In genomic region chr2:26184555-26185303, GRCh38 we compare ENCODE assay signal across 8 cellular contexts. TPM values are rescaled to one million over a fixed set of nuclear protein-coding genes. Genes with fewer than 3 reads are reported as not detected.
DNase-seq lines count a peak whose midpoint lies in the region; ATAC-seq, FAIRE-seq and TF ChIP-seq lines count a peak whose summit lies in the region.

No MANE protein-coding gene starts in this region.

- peaks cover 24% of the 10 kb centered on the region for H3K4me1 Mint-ChIP-seq in activated naive CD4-positive, alpha-beta T cell treated with anti-CD3 and anti-CD28 coated beads, Interleukin-2, amount 50 U/mL, for 24 hours

- H3K4me3 Mint-ChIP-seq in activated naive CD4-positive, alpha-beta T cell treated with anti-CD3 and anti-CD28 coated beads, Interleukin-2, amount 50 U/mL, for 24 hours: peak overlapping the region; percentile 76

- H3K27ac ChIP-seq in sigmoid colon: peak overlapping the region; percentile 66 to 75 (median 72)

- H3K27me3 Mint-ChIP-seq in activated naive CD4-positive, alpha-beta T cell treated with anti-CD3 and anti-CD28 coated beads, Interleukin-2, amount 50 U/mL, for 24 hours: peaks cover 15% of the 10 kb centered on the region

- intact Hi-C loops in left ventricle myocardium superior (cut with micrococcal nuclease) (no loop called here), sigmoid colon (cut with DNase I) (no loop called here)

- 2% methylated on average over 114 of the region's 114 CpGs for WGBS in sigmoid colon, 2 donors

- peak in 1 of 4 experiments; percentile 61 for TF ChIP-seq CTCF in sigmoid colon (IDR thresholded peaks at IDR 0.05)

- no peaks in the 10 kb centered on the region for H3K9me3 Mint-ChIP-seq in activated naive CD4-positive, alpha-beta T cell treated with anti-CD3 and anti-CD28 coated beads, Interleukin-2, amount 50 U/mL, for 24 hours

- TF ChIP-seq POLR2A in sigmoid colon (IDR thresholded peaks at IDR 0.05): no peak

- H3K36me3 Mint-ChIP-seq in activated naive CD4-positive, alpha-beta T cell treated with anti-CD3 and anti-CD28 coated beads, Interleukin-2, amount 50 U/mL, for 24 hours: no peaks in the 10 kb centered on the region

- H3K9me3 ChIP-seq in sigmoid colon: no peaks in the 10 kb centered on the region

- H3K36me3 ChIP-seq in sigmoid colon: no peaks in the 10 kb centered on the region

- no peak overlapping the region for H3K27ac Mint-ChIP-seq in activated naive CD4-positive, alpha-beta T cell treated with anti-CD3 and anti-CD28 coated beads, Interleukin-2, amount 50 U/mL, for 24 hours

- no peak for TF ChIP-seq EP300 in sigmoid colon (IDR thresholded peaks at IDR 0.05)

- DNase-seq in GM18507 (ENCODE audit: extremely low spot score, insufficient read length, low read depth) (peak; percentile 90), RCC 7860 (ENCODE audit: low spot score) (peak; percentile 29), left ventricle myocardium superior (peak; percentile 94), sigmoid colon (peak; percentile 92), OCI-M1 (lab: John Stamatoyannopoulos, UW) (no peak), medulla oblongata (ENCODE audit: extremely low spot score) (no peak)

- H3K4me3 ChIP-seq in sigmoid colon: peak overlapping the region; percentile 51 to 68 (median 59)

- ATAC-seq in HG02981 (IDR thresholded peaks at IDR 0.05; ENCODE audit: unreplicated experiment) (peak; percentile 69), left ventricle myocardium superior (peak; percentile 86)

- peak; percentile 79 for FAIRE-seq in GM18507 (lab: Jason Lieb, UNC)
- no peak for FAIRE-seq in RCC 7860 (lab: Jason Lieb, UNC)

- no peaks in the 10 kb centered on the region for H3K27me3 ChIP-seq in sigmoid colon

- H3K4me1 ChIP-seq in sigmoid colon: peaks cover 0 to 10% (median 8%) of the 10 kb centered on the region in 4 donors

RNA-seq across cellular contexts. Expression of gene GAREM2, which starts 11.8 kb away (rescaled TPM):
- total RNA-seq in left ventricle myocardium superior (3.6 TPM), sigmoid colon (1 to 10 TPM; 1.1 to 4.4 (median 2.1) TPM)
- 10 to 100 TPM in 1 of 3 donors, 1 to 10 TPM in 2; 2.1 to 11.6 (median 2.4) TPM for polyA plus RNA-seq in sigmoid colon

RNA-seq across cellular contexts. Expression of gene HADHA, which starts 59.7 kb away (rescaled TPM):
- total RNA-seq in left ventricle myocardium superior (800 TPM), sigmoid colon (100 to 1,000 TPM; 110 to 137 (median 118) TPM)
- 100 to 1,000 TPM in 2 of 3 donors, 10 to 100 TPM in 1; 96.7 to 148 (median 126) TPM for polyA plus RNA-seq in sigmoid colon

Comparison
In these comparisons a context has a peak if more than half of its experiments do, and no peak if none do; other contexts are left out.
1. DNase-seq: peak in GM18507 (single experiment), RCC 7860 (single experiment), left ventricle myocardium superior (single experiment) and sigmoid colon (single experiment); none in OCI-M1 (single experiment) and medulla oblongata (single experiment).